ENCODE assay signal across 18 cellular contexts in genomic region chr5:6597557-6597956, GRCh38. TPM values are rescaled to one million over a fixed set of nuclear protein-coding genes. Genes with fewer than 3 reads are reported as not detected.
DNase-seq lines count a peak whose midpoint lies in the region; ATAC-seq and TF ChIP-seq lines count a peak whose summit lies in the region.
"Had no signal": no experiment of that assay in that cellular context is flagged by ENCODE, and none has a peak within 500 bp of the region (broad histone marks: within the 10 kb centered on the region; RNA-seq: fewer than 3 reads in every experiment).

No MANE protein-coding gene starts in this region.

- no peak for DNase-seq in activated naive CD8-positive, alpha-beta T cell treated with anti-CD3 and anti-CD28 coated beads, Interleukin-2, amount 10 ng/mL, durations not matched to agents 7 days and 5 days
- DNase-seq in activated naive CD8-positive, alpha-beta T cell treated with anti-CD3 and anti-CD28 coated beads for 36 hours, result no peak
- DNase-seq in adipocyte (ENCODE audit: low read depth) (no peak), right atrium auricular region (ENCODE audit: low spot score) (peak; percentile 26), SKM-1 treated with dmso at 0.1 percent for 144 hours (lab: John Stamatoyannopoulos, UW; ENCODE audit: unreplicated experiment) (no peak), colonic mucosa (no peak)
- no peak for DNase-seq in stimulated activated effector memory CD8-positive, alpha-beta T cell treated with anti-CD3 and anti-CD28 coated beads, Interleukin-12 subunit alpha, Interleukin-12 subunit beta, amount 100 ng/mL, for 72 hours (ENCODE audit: low spot score in 2 of 2)
- no peak for DNase-seq in CD8-positive, alpha-beta T cell
- DNase-seq: DND-41, NCI-H1048, NCI-H146, NCI-H2081, NCI-H748 treated with DMSO at 0.1 percent for 48 hours, RPMI8226 had no signal

- CTCF ChIA-PET in CD8-positive, alpha-beta T cell (lab: Charles Lee), result no interaction called here

- no peak overlapping the region for H3K4me3 ChIP-seq in adipocyte (ENCODE audit: low read length)
- no peak overlapping the region for H3K4me3 ChIP-seq in right atrium auricular region
- no peak overlapping the region for H3K4me3 ChIP-seq in colonic mucosa
- H3K4me3 ChIP-seq in CD8-positive, alpha-beta T cell (ENCODE audit: low read depth, low read length), result no peak overlapping the region
- H3K4me3 ChIP-seq: BLaER1, GM23338 had no signal

- H3K36me3 ChIP-seq in adipocyte (ENCODE audit: control insufficient read depth, insufficient read depth, low read length, severe bottlenecking), result peaks cover 58% of the 10 kb centered on the region
- H3K36me3 ChIP-seq in right atrium auricular region, result peaks cover 39% of the 10 kb centered on the region
- peaks cover 12% of the 10 kb centered on the region for H3K36me3 ChIP-seq in colonic mucosa
- peaks cover 41% of the 10 kb centered on the region for H3K36me3 ChIP-seq in CD8-positive, alpha-beta T cell (ENCODE audit: insufficient read depth, low read length)

- peak overlapping the region; percentile 49 to 75 for H3K27ac ChIP-seq in right atrium auricular region
- H3K27ac ChIP-seq in colonic mucosa, result no peak overlapping the region
- H3K27ac ChIP-seq in CD8-positive, alpha-beta T cell (ENCODE audit: low read depth, low read length), result no peak overlapping the region
- H3K27ac ChIP-seq: BLaER1, KMS-11 had no signal

- no peaks in the 10 kb centered on the region for H3K9me3 Mint-ChIP-seq in activated naive CD8-positive, alpha-beta T cell treated with anti-CD3 and anti-CD28 coated beads, Interleukin-2, amount 10 ng/mL, durations not matched to agents 7 days and 5 days
- no peaks in the 10 kb centered on the region for H3K9me3 Mint-ChIP-seq in activated naive CD8-positive, alpha-beta T cell treated with anti-CD3 and anti-CD28 coated beads for 36 hours
- H3K9me3 Mint-ChIP-seq in stimulated activated effector memory CD8-positive, alpha-beta T cell treated with anti-CD3 and anti-CD28 coated beads, Interleukin-12 subunit alpha, Interleukin-12 subunit beta, amount 100 ng/mL, for 72 hours, result no peaks in the 10 kb centered on the region
- no peaks in the 10 kb centered on the region for H3K9me3 Mint-ChIP-seq in CD8-positive, alpha-beta T cell
- H3K9me3 Mint-ChIP-seq: GM23338 had no signal

- H3K36me3 Mint-ChIP-seq in activated naive CD8-positive, alpha-beta T cell treated with anti-CD3 and anti-CD28 coated beads, Interleukin-2, amount 10 ng/mL, durations not matched to agents 7 days and 5 days, result peaks cover 36% of the 10 kb centered on the region
- peaks cover 57% of the 10 kb centered on the region for H3K36me3 Mint-ChIP-seq in activated naive CD8-positive, alpha-beta T cell treated with anti-CD3 and anti-CD28 coated beads for 36 hours
- H3K36me3 Mint-ChIP-seq in stimulated activated effector memory CD8-positive, alpha-beta T cell treated with anti-CD3 and anti-CD28 coated beads, Interleukin-12 subunit alpha, Interleukin-12 subunit beta, amount 100 ng/mL, for 72 hours, result peaks cover 57% of the 10 kb centered on the region
- H3K36me3 Mint-ChIP-seq in CD8-positive, alpha-beta T cell, result peaks cover 64% of the 10 kb centered on the region

- H3K4me1 Mint-ChIP-seq in activated naive CD8-positive, alpha-beta T cell treated with anti-CD3 and anti-CD28 coated beads, Interleukin-2, amount 10 ng/mL, durations not matched to agents 7 days and 5 days, result no peaks in the 10 kb centered on the region
- no peaks in the 10 kb centered on the region for H3K4me1 Mint-ChIP-seq in activated naive CD8-positive, alpha-beta T cell treated with anti-CD3 and anti-CD28 coated beads for 36 hours
- no peaks in the 10 kb centered on the region for H3K4me1 Mint-ChIP-seq in stimulated activated effector memory CD8-positive, alpha-beta T cell treated with anti-CD3 and anti-CD28 coated beads, Interleukin-12 subunit alpha, Interleukin-12 subunit beta, amount 100 ng/mL, for 72 hours
- H3K4me1 Mint-ChIP-seq in CD8-positive, alpha-beta T cell (ENCODE audit: low read depth), result no peaks in the 10 kb centered on the region

- H3K27me3 ChIP-seq in adipocyte (replicated peaks; ENCODE audit: control insufficient read depth, insufficient read depth, low read length) (no peaks in the 10 kb centered on the region), right atrium auricular region (no peaks in the 10 kb centered on the region), colonic mucosa (no peaks in the 10 kb centered on the region)
- H3K27me3 ChIP-seq in CD8-positive, alpha-beta T cell (ENCODE audit: insufficient read depth, low read length), result no peaks in the 10 kb centered on the region
- H3K27me3 ChIP-seq: BLaER1 had no signal

- H3K4me1 ChIP-seq in adipocyte (ENCODE audit: control insufficient read depth, insufficient read depth, low read length), result peaks cover 16% of the 10 kb centered on the region
- no peaks in the 10 kb centered on the region for H3K4me1 ChIP-seq in right atrium auricular region
- H3K4me1 ChIP-seq in colonic mucosa, result no peaks in the 10 kb centered on the region
- H3K4me1 ChIP-seq in CD8-positive, alpha-beta T cell (ENCODE audit: insufficient read depth, low read length), result no peaks in the 10 kb centered on the region

- no peak for ATAC-seq in activated naive CD8-positive, alpha-beta T cell treated with anti-CD3 and anti-CD28 coated beads, Interleukin-2, amount 10 ng/mL, durations not matched to agents 7 days and 5 days (ENCODE audit: low read depth)
- no peak for ATAC-seq in stimulated activated effector memory CD8-positive, alpha-beta T cell treated with anti-CD3 and anti-CD28 coated beads, Interleukin-12 subunit alpha, Interleukin-12 subunit beta, amount 100 ng/mL, for 72 hours
- ATAC-seq in CD8-positive, alpha-beta T cell, result no peak
- ATAC-seq: GM23338, HCT116 had no signal

- TF ChIP-seq CTCF in right atrium auricular region (IDR thresholded peaks at IDR 0.05) (no peak), colonic mucosa (IDR thresholded peaks at IDR 0.05) (no peak)
- TF ChIP-seq CTCF in CD8-positive, alpha-beta T cell (IDR thresholded peaks at IDR 0.05), result no peak

- H3K9me3 ChIP-seq in adipocyte (ENCODE audit: control insufficient read depth, low read length) (no peaks in the 10 kb centered on the region), right atrium auricular region (no peaks in the 10 kb centered on the region), colonic mucosa (no peaks in the 10 kb centered on the region)
- no peaks in the 10 kb centered on the region for H3K9me3 ChIP-seq in CD8-positive, alpha-beta T cell (ENCODE audit: low read length)
- H3K9me3 ChIP-seq: BLaER1 had no signal

- H3K4me3 Mint-ChIP-seq in activated naive CD8-positive, alpha-beta T cell treated with anti-CD3 and anti-CD28 coated beads, Interleukin-2, amount 10 ng/mL, durations not matched to agents 7 days and 5 days, result no peak overlapping the region
- H3K4me3 Mint-ChIP-seq in activated naive CD8-positive, alpha-beta T cell treated with anti-CD3 and anti-CD28 coated beads for 36 hours, result no peak overlapping the region
- no peak overlapping the region for H3K4me3 Mint-ChIP-seq in stimulated activated effector memory CD8-positive, alpha-beta T cell treated with anti-CD3 and anti-CD28 coated beads, Interleukin-12 subunit alpha, Interleukin-12 subunit beta, amount 100 ng/mL, for 72 hours
- H3K4me3 Mint-ChIP-seq in CD8-positive, alpha-beta T cell, result no peak overlapping the region
- H3K4me3 Mint-ChIP-seq: GM23338 had no signal

- H3K9ac ChIP-seq in adipocyte (ENCODE audit: low read length) (peak overlapping the region; percentile 7), colonic mucosa (ENCODE audit: low read depth in 2 of 2, low read length in 2 of 2) (no peak overlapping the region)
- H3K9ac ChIP-seq: BLaER1, KMS-11 had no signal

- intact Hi-C loops in colonic mucosa (cut with DNase I), result no loop called here
- intact Hi-C loops in CD8-positive, alpha-beta T cell (cut with DNase I, micrococcal nuclease), result no loop called here

- no peaks in the 10 kb centered on the region for H3K27me3 Mint-ChIP-seq in activated naive CD8-positive, alpha-beta T cell treated with anti-CD3 and anti-CD28 coated beads, Interleukin-2, amount 10 ng/mL, durations not matched to agents 7 days and 5 days
- H3K27me3 Mint-ChIP-seq in activated naive CD8-positive, alpha-beta T cell treated with anti-CD3 and anti-CD28 coated beads for 36 hours, result no peaks in the 10 kb centered on the region
- no peaks in the 10 kb centered on the region for H3K27me3 Mint-ChIP-seq in CD8-positive, alpha-beta T cell (ENCODE audit: low read depth)

- POLR2A ChIA-PET in activated naive CD8-positive, alpha-beta T cell treated with anti-CD3 and anti-CD28 coated beads, Interleukin-2, amount 10 ng/mL, durations not matched to agents 7 days and 5 days (lab: Charles Lee), result no interaction called here
- POLR2A ChIA-PET in CD8-positive, alpha-beta T cell (lab: Charles Lee), result no interaction called here

- H3K27ac Mint-ChIP-seq in activated naive CD8-positive, alpha-beta T cell treated with anti-CD3 and anti-CD28 coated beads, Interleukin-2, amount 10 ng/mL, durations not matched to agents 7 days and 5 days, result peak overlapping the region; percentile 34
- H3K27ac Mint-ChIP-seq in activated naive CD8-positive, alpha-beta T cell treated with anti-CD3 and anti-CD28 coated beads for 36 hours, result no peak overlapping the region
- H3K27ac Mint-ChIP-seq in stimulated activated effector memory CD8-positive, alpha-beta T cell treated with anti-CD3 and anti-CD28 coated beads, Interleukin-12 subunit alpha, Interleukin-12 subunit beta, amount 100 ng/mL, for 72 hours, result peak overlapping the region; percentile 53
- H3K27ac Mint-ChIP-seq in CD8-positive, alpha-beta T cell, result no peak overlapping the region
- H3K27ac Mint-ChIP-seq: GM23338 had no signal

RNA-seq across cellular contexts. Expression of gene NSUN2, which starts 35.3 kb away (rescaled TPM):
- total RNA-seq in activated naive CD8-positive, alpha-beta T cell treated with anti-CD3 and anti-CD28 coated beads, Interleukin-2, amount 10 ng/mL, durations not matched to agents 7 days and 5 days, result 10 to 100 TPM; 75.0 to 78.2 TPM
- total RNA-seq in activated naive CD8-positive, alpha-beta T cell treated with anti-CD3 and anti-CD28 coated beads for 36 hours, result 100 to 1,000 TPM; 148 to 159 TPM
- total RNA-seq in right atrium auricular region (10 to 100 TPM; 21.2 to 21.4 TPM), colonic mucosa (10 to 100 TPM; 46.9 to 69.9 TPM)
- total RNA-seq in CD8-positive, alpha-beta T cell, result 10 to 100 TPM; 69.6 to 74.3 TPM

RNA-seq across cellular contexts. Expression of gene SRD5A1, which starts 35.7 kb away (rescaled TPM):
- 10 to 100 TPM; 12.6 to 15.9 TPM for total RNA-seq in activated naive CD8-positive, alpha-beta T cell treated with anti-CD3 and anti-CD28 coated beads, Interleukin-2, amount 10 ng/mL, durations not matched to agents 7 days and 5 days
- total RNA-seq in activated naive CD8-positive, alpha-beta T cell treated with anti-CD3 and anti-CD28 coated beads for 36 hours, result 10 to 100 TPM; 14.1 to 14.3 TPM
- total RNA-seq in right atrium auricular region (1 to 10 TPM in 1 of 2 donors, under 1 TPM in 1; 0.67 to 1.2 TPM), colonic mucosa (10 to 100 TPM; 15.9 to 17.4 TPM)
- total RNA-seq in CD8-positive, alpha-beta T cell, result 1 to 10 TPM; 2.1 to 2.8 TPM

Comparison
In these comparisons a context has a peak if more than half of its experiments do, and no peak if none do; other contexts are left out.
1. H3K27ac Mint-ChIP-seq: peak in activated naive CD8-positive, alpha-beta T cell treated with anti-CD3 and anti-CD28 coated beads, Interleukin-2, amount 10 ng/mL, durations not matched to agents 7 days and 5 days (single experiment) and stimulated activated effector memory CD8-positive, alpha-beta T cell treated with anti-CD3 and anti-CD28 coated beads, Interleukin-12 subunit alpha, Interleukin-12 subunit beta, amount 100 ng/mL, for 72 hours (single experiment); none in activated naive CD8-positive, alpha-beta T cell treated with anti-CD3 and anti-CD28 coated beads for 36 hours (single experiment) and CD8-positive, alpha-beta T cell (single experiment).
2. H3K27ac ChIP-seq: peak in right atrium auricular region (2 of 2); none in colonic mucosa (single experiment) and CD8-positive, alpha-beta T cell (single experiment).